Comparison of ENCODE assay signal across 8 cellular contexts in the genomic region with DNA sequence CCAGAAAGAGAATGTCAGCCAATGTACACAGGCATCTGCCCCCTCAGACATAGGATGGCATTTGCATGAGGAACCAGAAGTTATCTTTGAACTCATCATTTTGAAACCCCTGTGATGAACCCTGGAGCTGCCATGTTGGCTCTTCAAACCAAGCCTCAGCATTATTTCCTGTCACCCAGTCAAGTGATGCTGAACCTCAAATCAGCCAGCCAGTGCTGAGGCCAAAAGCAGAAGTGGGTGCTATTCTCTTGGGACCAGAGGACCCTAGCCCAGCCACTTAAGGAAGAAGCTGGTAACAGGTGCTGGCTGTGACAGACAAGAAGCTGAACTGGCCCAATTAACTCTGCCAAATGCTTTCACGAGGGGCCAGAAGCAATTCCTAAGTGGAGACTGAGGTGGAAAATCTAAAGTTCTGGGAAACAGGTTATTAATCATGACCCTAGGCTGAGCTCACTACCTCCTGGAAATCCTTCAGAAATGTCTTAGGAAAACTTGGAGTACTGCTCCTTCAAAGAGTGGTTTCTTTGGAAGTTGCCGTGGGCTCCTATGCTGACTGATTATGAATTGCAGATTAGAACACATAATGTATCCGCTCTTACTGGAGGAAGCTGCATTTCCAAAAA. TPM values are rescaled to one million over a fixed set of nuclear protein-coding genes. Genes with fewer than 3 reads are reported as not detected.
DNase-seq lines count a peak whose midpoint lies in the region; ATAC-seq and TF ChIP-seq lines count a peak whose summit lies in the region.

No MANE protein-coding gene starts in this region.

- peaks cover 7% of the 10 kb centered on the region for H3K36me3 Mint-ChIP-seq in IgD-negative memory B cell
- no peaks in the 10 kb centered on the region for H3K36me3 Mint-ChIP-seq in WTC11

- no peak overlapping the region for H3K9ac ChIP-seq in muscle layer of colon (ENCODE audit: low read length)

- H3K4me1 Mint-ChIP-seq in IgD-negative memory B cell (peaks cover 52 to 69% (median 60%) of the 10 kb centered on the region in 3 donors), WTC11 (peaks cover 52% of the 10 kb centered on the region)

- peak overlapping the region; percentile 87 to 96 (median 92) for H3K4me3 Mint-ChIP-seq in IgD-negative memory B cell
- no peak overlapping the region for H3K4me3 Mint-ChIP-seq in WTC11

- DNase-seq in hepatic stellate cell (ENCODE audit: low spot score) (no peak), WTC11 (ENCODE audit: low spot score) (no peak), D341Med (ENCODE audit: low spot score) (no peak), cerebellum (ENCODE audit: low spot score) (no peak)

- no peaks in the 10 kb centered on the region for H3K9me3 ChIP-seq in muscle layer of colon (ENCODE audit: low read length)

- no peaks in the 10 kb centered on the region for H3K27me3 ChIP-seq in muscle layer of colon (ENCODE audit: control insufficient read depth in 1 of 2, insufficient read depth in 2 of 2, low read length in 2 of 2)

- peaks cover 57% of the 10 kb centered on the region for H3K4me1 ChIP-seq in muscle layer of colon (ENCODE audit: insufficient read depth, low read length)

- CTCF ChIA-PET in WTC11 (lab: Charles Lee), result interaction anchor here (1.0 to 1.5 kb wide), 6 partner anchors 8 to 202 kb away, joined by 3 to 7 read pairs (median 4); no protein-coding TSS in a partner anchor

- ATAC-seq in GM18519 (IDR thresholded peaks at IDR 0.05; ENCODE audit: low FRiP score, unreplicated experiment) (peak; percentile 42), GM21529 (IDR thresholded peaks at IDR 0.05; ENCODE audit: unreplicated experiment) (peak; percentile 68), WTC11 (no peak)

- peaks cover 18% of the 10 kb centered on the region for H3K36me3 ChIP-seq in muscle layer of colon (ENCODE audit: insufficient read depth, low read length)

- peak overlapping the region; percentile 93 to 100 (median 98) for H3K27ac Mint-ChIP-seq in IgD-negative memory B cell
- no peak overlapping the region for H3K27ac Mint-ChIP-seq in WTC11

- H3K27me3 Mint-ChIP-seq in IgD-negative memory B cell (no peaks in the 10 kb centered on the region), WTC11 (ENCODE audit: low read depth) (no peaks in the 10 kb centered on the region; the same call in 1 of the 2 replicates)

- POLR2A ChIA-PET in WTC11 (lab: Charles Lee), result interaction anchor here (0.5 kb wide), 1 partner anchor 43 kb away, joined by 3 read pairs; no protein-coding TSS in a partner anchor

- H3K4me3 ChIP-seq in muscle layer of colon (ENCODE audit: low read depth in 1 of 2, low read length in 2 of 2), result peak overlapping the region in 1 of 2 donors; percentile 18

- TF ChIP-seq CTCF in WTC11 (IDR thresholded peaks at IDR 0.05), result no peak

- H3K9me3 Mint-ChIP-seq in IgD-negative memory B cell (no peaks in the 10 kb centered on the region), WTC11 (no peaks in the 10 kb centered on the region)

- H3K27ac ChIP-seq in muscle layer of colon (ENCODE audit: low read depth, low read length), result peak overlapping the region; percentile 30

TF ChIP-seq in WTC11, 78 proteins besides CTCF, POLR2A, EP300 and RAD21:
- no peak for TF ChIP-seq ZNF232 (CRISPR knock-in tag; IDR thresholded peaks at IDR 0.05)
- TF ChIP-seq NFE2L1 (CRISPR knock-in tag; IDR thresholded peaks at IDR 0.05), result no peak
- TF ChIP-seq, protein P1, sequence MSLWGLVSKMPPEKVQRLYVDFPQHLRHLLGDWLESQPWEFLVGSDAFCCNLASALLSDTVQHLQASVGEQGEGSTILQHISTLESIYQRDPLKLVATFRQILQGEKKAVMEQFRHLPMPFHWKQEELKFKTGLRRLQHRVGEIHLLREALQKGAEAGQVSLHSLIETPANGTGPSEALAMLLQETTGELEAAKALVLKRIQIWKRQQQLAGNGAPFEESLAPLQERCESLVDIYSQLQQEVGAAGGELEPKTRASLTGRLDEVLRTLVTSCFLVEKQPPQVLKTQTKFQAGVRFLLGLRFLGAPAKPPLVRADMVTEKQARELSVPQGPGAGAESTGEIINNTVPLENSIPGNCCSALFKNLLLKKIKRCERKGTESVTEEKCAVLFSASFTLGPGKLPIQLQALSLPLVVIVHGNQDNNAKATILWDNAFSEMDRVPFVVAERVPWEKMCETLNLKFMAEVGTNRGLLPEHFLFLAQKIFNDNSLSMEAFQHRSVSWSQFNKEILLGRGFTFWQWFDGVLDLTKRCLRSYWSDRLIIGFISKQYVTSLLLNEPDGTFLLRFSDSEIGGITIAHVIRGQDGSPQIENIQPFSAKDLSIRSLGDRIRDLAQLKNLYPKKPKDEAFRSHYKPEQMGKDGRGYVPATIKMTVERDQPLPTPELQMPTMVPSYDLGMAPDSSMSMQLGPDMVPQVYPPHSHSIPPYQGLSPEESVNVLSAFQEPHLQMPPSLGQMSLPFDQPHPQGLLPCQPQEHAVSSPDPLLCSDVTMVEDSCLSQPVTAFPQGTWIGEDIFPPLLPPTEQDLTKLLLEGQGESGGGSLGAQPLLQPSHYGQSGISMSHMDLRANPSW (CRISPR knock-in tag; conservative IDR thresholded peaks at IDR 0.05; ENCODE audit: low read depth), result no peak

RNA-seq across cellular contexts. Expression of a gene that starts 4.0 kb away (rescaled TPM):
- polyA plus RNA-seq in IgD-negative memory B cell, result 63.3 TPM
- total RNA-seq in WTC11 (2021) (22.7 to 28.1 TPM (median 24.4 TPM) in 3 replicates), cerebellum (19.7 TPM)
